19 cellular contexts compared by ENCODE assay signal in genomic region chr14:39673141-39674133, GRCh38.
DNase-seq lines count a peak whose midpoint lies in the region; ATAC-seq, FAIRE-seq and TF ChIP-seq lines count a peak whose summit lies in the region.
"Had no signal": no experiment of that assay in that cellular context is flagged by ENCODE, and none has a peak within 500 bp of the region (broad histone marks: within the 10 kb centered on the region; RNA-seq: fewer than 3 reads in every experiment).

No MANE protein-coding gene starts in this region.

- no peaks in the 10 kb centered on the region for H3K27me3 Mint-ChIP-seq in activated CD8-positive, alpha-beta T cell treated with anti-CD3 and anti-CD28 coated beads for 36 hours
- no peaks in the 10 kb centered on the region for H3K27me3 Mint-ChIP-seq in activated CD8-positive, alpha-beta T cell treated with anti-CD3 and anti-CD28 coated beads, Interleukin-2, amount 10 ng/mL, durations not matched to agents 7 days and 5 days (ENCODE audit: low read depth)
- no peaks in the 10 kb centered on the region for H3K27me3 Mint-ChIP-seq in activated naive CD8-positive, alpha-beta T cell
- H3K27me3 Mint-ChIP-seq in stimulated activated naive CD8-positive, alpha-beta T cell treated with anti-CD3 and anti-CD28 coated beads, Interleukin-15, Interleukin-2, amounts not matched to agents 100 ng/mL and 50 ng/mL, for 24 hours = no peaks in the 10 kb centered on the region
- H3K27me3 Mint-ChIP-seq in Caco-2 (ENCODE audit: insufficient read depth, unreplicated experiment) = peaks cover 2% of the 10 kb centered on the region
- H3K27me3 Mint-ChIP-seq: activated CD4-positive, alpha-beta T cell treated with anti-CD3 and anti-CD28 coated beads for 36 hours had no signal

- DNase-seq in activated CD8-positive, alpha-beta T cell treated with anti-CD3 and anti-CD28 coated beads for 36 hours = no peak
- no peak for DNase-seq in activated CD8-positive, alpha-beta T cell treated with anti-CD3 and anti-CD28 coated beads, Interleukin-2, amount 10 ng/mL, durations not matched to agents 7 days and 5 days
- peak; percentile 19 for DNase-seq in iPS DF 4.7 (ENCODE audit: extremely low read depth, low spot score)
- no peak for DNase-seq in Caco-2
- no peak for DNase-seq in GM19238 (ENCODE audit: insufficient read length, low spot score)
- no peak for DNase-seq in urothelium cell line (ENCODE audit: low spot score)
- DNase-seq: activated CD4-positive, alpha-beta T cell treated with anti-CD3 and anti-CD28 coated beads for 36 hours; brain microvascular endothelial cell; COR-L47; effector CD4-positive, alpha-beta T cell; KBM-7; NCI-H146; NCI-H526 treated with DMSO at 0.1 percent for 48 hours; Right ventricle myocardium superior; stimulated activated naive CD4-positive, alpha-beta T cell had no signal

- H3K36me3 Mint-ChIP-seq in activated CD8-positive, alpha-beta T cell treated with anti-CD3 and anti-CD28 coated beads for 36 hours (ENCODE audit: low read depth) = no peaks in the 10 kb centered on the region
- H3K36me3 Mint-ChIP-seq in activated CD8-positive, alpha-beta T cell treated with anti-CD3 and anti-CD28 coated beads, Interleukin-2, amount 10 ng/mL, durations not matched to agents 7 days and 5 days (ENCODE audit: low read depth) = no peaks in the 10 kb centered on the region
- H3K36me3 Mint-ChIP-seq in activated naive CD8-positive, alpha-beta T cell = no peaks in the 10 kb centered on the region
- no peaks in the 10 kb centered on the region for H3K36me3 Mint-ChIP-seq in stimulated activated naive CD8-positive, alpha-beta T cell treated with anti-CD3 and anti-CD28 coated beads, Interleukin-15, Interleukin-2, amounts not matched to agents 100 ng/mL and 50 ng/mL, for 24 hours (ENCODE audit: low read depth)
- no peaks in the 10 kb centered on the region for H3K36me3 Mint-ChIP-seq in Caco-2 (ENCODE audit: insufficient read depth, unreplicated experiment)

- no peaks in the 10 kb centered on the region for H3K27me3 ChIP-seq in Caco-2 (replicated peaks; ENCODE audit: control insufficient read depth, insufficient read depth, low read length)
- H3K27me3 ChIP-seq: brain microvascular endothelial cell, gastroesophageal sphincter, right atrium auricular region had no signal

- POLR2A ChIA-PET in activated CD8-positive, alpha-beta T cell treated with anti-CD3 and anti-CD28 coated beads for 36 hours (lab: Charles Lee) = no interaction called here
- POLR2A ChIA-PET in activated CD8-positive, alpha-beta T cell treated with anti-CD3 and anti-CD28 coated beads, Interleukin-2, amount 10 ng/mL, durations not matched to agents 7 days and 5 days (lab: Charles Lee) = no interaction called here
- POLR2A ChIA-PET in Caco-2 (lab: Charles Lee) = no interaction called here

- no peaks in the 10 kb centered on the region for H3K9me3 ChIP-seq in Caco-2
- H3K9me3 ChIP-seq: gastroesophageal sphincter, right atrium auricular region had no signal

- TF ChIP-seq CTCF in activated CD8-positive, alpha-beta T cell treated with anti-CD3 and anti-CD28 coated beads for 36 hours (IDR thresholded peaks at IDR 0.05) = no peak
- no peak for TF ChIP-seq CTCF in Caco-2 (IDR thresholded peaks at IDR 0.05; ENCODE audit: insufficient read depth in 1 of 2, low read depth in 1 of 2, low read length in 1 of 2, severe bottlenecking in 1 of 2, unreplicated experiment in 1 of 2)

- H3K4me3 Mint-ChIP-seq in activated CD8-positive, alpha-beta T cell treated with anti-CD3 and anti-CD28 coated beads for 36 hours = no peak overlapping the region
- no peak overlapping the region for H3K4me3 Mint-ChIP-seq in activated CD8-positive, alpha-beta T cell treated with anti-CD3 and anti-CD28 coated beads, Interleukin-2, amount 10 ng/mL, durations not matched to agents 7 days and 5 days
- H3K4me3 Mint-ChIP-seq in activated naive CD8-positive, alpha-beta T cell = no peak overlapping the region
- no peak overlapping the region for H3K4me3 Mint-ChIP-seq in stimulated activated naive CD8-positive, alpha-beta T cell treated with anti-CD3 and anti-CD28 coated beads, Interleukin-15, Interleukin-2, amounts not matched to agents 100 ng/mL and 50 ng/mL, for 24 hours
- H3K4me3 Mint-ChIP-seq in Caco-2 (ENCODE audit: unreplicated experiment) = no peak overlapping the region
- H3K4me3 Mint-ChIP-seq: activated CD4-positive, alpha-beta T cell treated with anti-CD3 and anti-CD28 coated beads for 36 hours had no signal

- intact Hi-C loops in activated CD8-positive, alpha-beta T cell treated with anti-CD3 and anti-CD28 coated beads for 36 hours (cut with micrococcal nuclease) = no loop called here
- intact Hi-C loops in Caco-2 (cut with micrococcal nuclease; ENCODE audit: unreplicated experiment) = no loop called here

- H3K4me1 ChIP-seq in Caco-2 = no peaks in the 10 kb centered on the region
- H3K4me1 ChIP-seq: gastroesophageal sphincter, right atrium auricular region had no signal

- no peak overlapping the region for H3K4me3 ChIP-seq in Caco-2 (ENCODE audit: low read depth, low read length)
- H3K4me3 ChIP-seq: gastroesophageal sphincter, right atrium auricular region had no signal

- no peak for FAIRE-seq in urothelium cell line (lab: Jason Lieb, UNC)

- no peak overlapping the region for H3K27ac Mint-ChIP-seq in activated CD8-positive, alpha-beta T cell treated with anti-CD3 and anti-CD28 coated beads for 36 hours
- no peak overlapping the region for H3K27ac Mint-ChIP-seq in activated CD8-positive, alpha-beta T cell treated with anti-CD3 and anti-CD28 coated beads, Interleukin-2, amount 10 ng/mL, durations not matched to agents 7 days and 5 days
- peak overlapping the region; percentile 30 for H3K27ac Mint-ChIP-seq in activated naive CD8-positive, alpha-beta T cell
- peak overlapping the region; percentile 85 for H3K27ac Mint-ChIP-seq in stimulated activated naive CD8-positive, alpha-beta T cell treated with anti-CD3 and anti-CD28 coated beads, Interleukin-15, Interleukin-2, amounts not matched to agents 100 ng/mL and 50 ng/mL, for 24 hours
- no peak overlapping the region for H3K27ac Mint-ChIP-seq in Caco-2 (ENCODE audit: unreplicated experiment)
- H3K27ac Mint-ChIP-seq: activated CD4-positive, alpha-beta T cell treated with anti-CD3 and anti-CD28 coated beads for 36 hours had no signal

- H3K9me3 Mint-ChIP-seq in activated CD8-positive, alpha-beta T cell treated with anti-CD3 and anti-CD28 coated beads for 36 hours = no peaks in the 10 kb centered on the region
- peaks cover 3% of the 10 kb centered on the region for H3K9me3 Mint-ChIP-seq in activated CD8-positive, alpha-beta T cell treated with anti-CD3 and anti-CD28 coated beads, Interleukin-2, amount 10 ng/mL, durations not matched to agents 7 days and 5 days (ENCODE audit: insufficient read depth)
- H3K9me3 Mint-ChIP-seq in activated naive CD8-positive, alpha-beta T cell (ENCODE audit: low read depth) = peaks cover 19% of the 10 kb centered on the region
- H3K9me3 Mint-ChIP-seq in stimulated activated naive CD8-positive, alpha-beta T cell treated with anti-CD3 and anti-CD28 coated beads, Interleukin-15, Interleukin-2, amounts not matched to agents 100 ng/mL and 50 ng/mL, for 24 hours = peaks cover 10% of the 10 kb centered on the region
- no peaks in the 10 kb centered on the region for H3K9me3 Mint-ChIP-seq in Caco-2 (ENCODE audit: unreplicated experiment)

- H3K4me1 Mint-ChIP-seq in activated CD8-positive, alpha-beta T cell treated with anti-CD3 and anti-CD28 coated beads for 36 hours (ENCODE audit: low read depth) = peaks cover 2% of the 10 kb centered on the region
- peaks cover 6% of the 10 kb centered on the region for H3K4me1 Mint-ChIP-seq in activated CD8-positive, alpha-beta T cell treated with anti-CD3 and anti-CD28 coated beads, Interleukin-2, amount 10 ng/mL, durations not matched to agents 7 days and 5 days (ENCODE audit: low read depth)
- H3K4me1 Mint-ChIP-seq in activated naive CD8-positive, alpha-beta T cell (ENCODE audit: low read depth) = peaks cover 23% of the 10 kb centered on the region
- peaks cover 30% of the 10 kb centered on the region for H3K4me1 Mint-ChIP-seq in stimulated activated naive CD8-positive, alpha-beta T cell treated with anti-CD3 and anti-CD28 coated beads, Interleukin-15, Interleukin-2, amounts not matched to agents 100 ng/mL and 50 ng/mL, for 24 hours (ENCODE audit: low read depth)
- no peaks in the 10 kb centered on the region for H3K4me1 Mint-ChIP-seq in Caco-2 (ENCODE audit: low read depth, unreplicated experiment)

- BruUV-seq in Caco-2 (replicated peaks; lab: Mats Ljungman, UMichigan) = no TSS peak

- CTCF ChIA-PET in activated CD8-positive, alpha-beta T cell treated with anti-CD3 and anti-CD28 coated beads for 36 hours (lab: Charles Lee) = no interaction called here
- CTCF ChIA-PET in activated CD8-positive, alpha-beta T cell treated with anti-CD3 and anti-CD28 coated beads, Interleukin-2, amount 10 ng/mL, durations not matched to agents 7 days and 5 days (lab: Charles Lee) = no interaction called here
- CTCF ChIA-PET in Caco-2 (lab: Charles Lee) = no interaction called here

- peak; percentile 17 for ATAC-seq in activated CD8-positive, alpha-beta T cell treated with anti-CD3 and anti-CD28 coated beads for 36 hours
- ATAC-seq in activated CD8-positive, alpha-beta T cell treated with anti-CD3 and anti-CD28 coated beads, Interleukin-2, amount 10 ng/mL, durations not matched to agents 7 days and 5 days = no peak
- ATAC-seq: activated CD4-positive, alpha-beta T cell treated with anti-CD3 and anti-CD28 coated beads for 36 hours; gastroesophageal sphincter had no signal

- H3K36me3 ChIP-seq in Caco-2 (ENCODE audit: control insufficient read depth, insufficient read depth, low read length) = no peaks in the 10 kb centered on the region
- H3K36me3 ChIP-seq: brain microvascular endothelial cell, gastroesophageal sphincter, right atrium auricular region had no signal

Comparison
In these comparisons a context has a peak if more than half of its experiments do, and no peak if none do; other contexts are left out.
1. H3K27ac Mint-ChIP-seq: peak in activated naive CD8-positive, alpha-beta T cell (single experiment) and stimulated activated naive CD8-positive, alpha-beta T cell treated with anti-CD3 and anti-CD28 coated beads, Interleukin-15, Interleukin-2, amounts not matched to agents 100 ng/mL and 50 ng/mL, for 24 hours (single experiment); none in activated CD8-positive, alpha-beta T cell treated with anti-CD3 and anti-CD28 coated beads for 36 hours (single experiment), activated CD8-positive, alpha-beta T cell treated with anti-CD3 and anti-CD28 coated beads, Interleukin-2, amount 10 ng/mL, durations not matched to agents 7 days and 5 days (single experiment) and Caco-2 (single experiment).